In genomic region chr21:21345872-21346271, GRCh38 we compare ENCODE assay signal across 7 cellular contexts.
"Had no signal": no experiment of that assay in that cellular context is flagged by ENCODE, and none has a peak within 500 bp of the region (broad histone marks: within the 10 kb centered on the region; RNA-seq: fewer than 3 reads in every experiment).

No MANE protein-coding gene starts in this region.

- H3K4me2 ChIP-seq: KMS-11 had no signal

- H3K9ac ChIP-seq: KMS-11 had no signal

- ATAC-seq: HepG2 had no signal

- FAIRE-seq: HepG2, HTR-8/SVneo had no signal

- H3K27ac ChIP-seq: HL-60, KMS-11 had no signal

- DNase-seq: IMR-90, KBM-7, KG1 had no signal
